23 cellular contexts compared by ENCODE assay signal in genomic region chr11:15665368-15665871, GRCh38.
DNase-seq lines count a peak whose midpoint lies in the region; ATAC-seq and TF ChIP-seq lines count a peak whose summit lies in the region.
"Had no signal": no experiment of that assay in that cellular context is flagged by ENCODE, and none has a peak within 500 bp of the region (broad histone marks: within the 10 kb centered on the region; RNA-seq: fewer than 3 reads in every experiment).

No MANE protein-coding gene starts in this region.

- no peaks in the 10 kb centered on the region for H3F3A ChIP-seq in SK-N-SH (replicated peaks; ENCODE audit: insufficient read depth)

- no peak for ATAC-seq in SK-N-SH treated with all-trans-retinoic acid at 6 μM for 48 hours
- ATAC-seq in GM19324 (IDR thresholded peaks at IDR 0.05; ENCODE audit: low FRiP score, unreplicated experiment) = no peak
- ATAC-seq: activated naive CD4-positive, alpha-beta T cell treated with anti-CD3 and anti-CD28 coated beads, Interleukin-2, amount 50 U/mL, for 72 hours had no signal

- H3K4me1 Mint-ChIP-seq in type B pancreatic cell (ENCODE audit: unreplicated experiment) (peaks cover 11% of the 10 kb centered on the region), progenitor cell of endocrine pancreas (ENCODE audit: low read depth) (peaks cover 19% of the 10 kb centered on the region)
- H3K4me1 Mint-ChIP-seq: activated CD4-positive, alpha-beta T cell treated with anti-CD3 and anti-CD28 coated beads, Interleukin-2, amount 10 ng/mL, durations not matched to agents 7 days and 5 days; CD8-positive, alpha-beta memory T cell; central memory CD8-positive, alpha-beta T cell; IgD-negative memory B cell; naive B cell had no signal

- no peaks in the 10 kb centered on the region for H3K79me2 ChIP-seq in SK-N-SH (ENCODE audit: insufficient read depth)

- no peaks in the 10 kb centered on the region; a peak in 1 of 4 replicates for H3K4me1 ChIP-seq in SK-N-SH (ENCODE audit: control insufficient read depth in 1 of 2, insufficient read depth in 2 of 2, low read depth in 1 of 2, low read length in 1 of 2)
- H3K4me1 ChIP-seq: suprapubic skin had no signal

- H3K9me2 ChIP-seq in SK-N-SH = no peaks in the 10 kb centered on the region

- no peak overlapping the region for H3K4me3 ChIP-seq in SK-N-SH (ENCODE audit: low read depth in 2 of 2, low read length in 1 of 2)
- H3K4me3 ChIP-seq: heart right ventricle, suprapubic skin had no signal

- no peak for TF ChIP-seq CTCF in SK-N-SH (IDR thresholded peaks at IDR 0.05)
- no peak for TF ChIP-seq CTCF in VCaP (conservative IDR thresholded peaks at IDR 0.05)
- TF ChIP-seq CTCF in type B pancreatic cell (conservative IDR thresholded peaks at IDR 0.05) = no peak
- TF ChIP-seq CTCF in progenitor cell of endocrine pancreas (IDR thresholded peaks at IDR 0.05; ENCODE audit: unreplicated experiment) = no peak

- POLR2A ChIA-PET in SK-N-SH (lab: Yijun Ruan, JAX) = no interaction called here

- H3K27ac Mint-ChIP-seq in type B pancreatic cell = peak overlapping the region; percentile 10
- H3K27ac Mint-ChIP-seq in progenitor cell of endocrine pancreas = no peak overlapping the region
- H3K27ac Mint-ChIP-seq: activated CD4-positive, alpha-beta T cell treated with anti-CD3 and anti-CD28 coated beads, Interleukin-2, amount 10 ng/mL, durations not matched to agents 7 days and 5 days; activated naive CD4-positive, alpha-beta T cell treated with anti-CD3 and anti-CD28 coated beads, Interleukin-2, amount 50 U/mL, for 72 hours; CD8-positive, alpha-beta memory T cell; IgD-negative memory B cell; naive B cell had no signal

- no peak for TF ChIP-seq EP300 in SK-N-SH (IDR thresholded peaks at IDR 0.05; ENCODE audit: borderline replicate concordance in 1 of 2, low read depth in 1 of 2, low read length in 1 of 2)

- no peaks in the 10 kb centered on the region for H3K36me3 ChIP-seq in SK-N-SH (replicated peaks in 1 of 2; ENCODE audit: control insufficient read depth in 1 of 2, insufficient read depth in 2 of 2, low read length in 1 of 2)
- H3K36me3 ChIP-seq: heart right ventricle, suprapubic skin had no signal

- H3K27me3 Mint-ChIP-seq in type B pancreatic cell = peaks cover 6% of the 10 kb centered on the region
- peaks cover 17% of the 10 kb centered on the region for H3K27me3 Mint-ChIP-seq in progenitor cell of endocrine pancreas
- H3K27me3 Mint-ChIP-seq: activated CD4-positive, alpha-beta T cell treated with anti-CD3 and anti-CD28 coated beads, Interleukin-2, amount 10 ng/mL, durations not matched to agents 7 days and 5 days had no signal

- TF ChIP-seq RAD21 in SK-N-SH (IDR thresholded peaks at IDR 0.05; ENCODE audit: low read length) = no peak

- no peak overlapping the region for H3K4me2 ChIP-seq in SK-N-SH

- H4K20me1 ChIP-seq in SK-N-SH (ENCODE audit: insufficient read depth) = no peaks in the 10 kb centered on the region

- H2AFZ ChIP-seq in SK-N-SH (ENCODE audit: low read depth) = no peak overlapping the region

- WGBS in SK-N-SH (ENCODE audit: low lambda C conversion rate) = 34% methylated on average over 4 of the region's 4 CpGs

- H3K27ac ChIP-seq in SK-N-SH (ENCODE audit: low read depth in 2 of 2, low read length in 1 of 2) (no peak overlapping the region), VCaP (peak overlapping the region; percentile 74; the same call in 1 of the 2 replicates)
- H3K27ac ChIP-seq: 22Rv1, epithelial cell of prostate, heart right ventricle, suprapubic skin had no signal

- H3K36me3 Mint-ChIP-seq in type B pancreatic cell (no peaks in the 10 kb centered on the region), progenitor cell of endocrine pancreas (ENCODE audit: insufficient read depth) (no peaks in the 10 kb centered on the region)
- H3K36me3 Mint-ChIP-seq: activated naive CD4-positive, alpha-beta T cell treated with anti-CD3 and anti-CD28 coated beads, Interleukin-2, amount 50 U/mL, for 72 hours; CD8-positive, alpha-beta memory T cell; IgD-negative memory B cell; naive B cell had no signal

- H3K9ac ChIP-seq in SK-N-SH = no peak overlapping the region

- CTCF ChIA-PET in SK-N-SH (lab: Yijun Ruan, JAX) = no interaction called here

- no peaks in the 10 kb centered on the region for H3K27me3 ChIP-seq in SK-N-SH (ENCODE audit: insufficient read depth)
- H3K27me3 ChIP-seq: heart right ventricle, suprapubic skin had no signal

- H3K9me3 ChIP-seq in SK-N-SH = no peaks in the 10 kb centered on the region

- H3K9me3 Mint-ChIP-seq in type B pancreatic cell = peaks cover 4% of the 10 kb centered on the region
- H3K9me3 Mint-ChIP-seq in progenitor cell of endocrine pancreas (ENCODE audit: low read depth) = no peaks in the 10 kb centered on the region
- H3K9me3 Mint-ChIP-seq: activated CD4-positive, alpha-beta T cell treated with anti-CD3 and anti-CD28 coated beads, Interleukin-2, amount 10 ng/mL, durations not matched to agents 7 days and 5 days had no signal

- DNase-seq in SK-N-SH (no peak), iris pigment epithelial cell (ENCODE audit: low read depth) (peak; percentile 8), type B pancreatic cell (ENCODE audit: extremely low spot score, unreplicated experiment) (no peak), progenitor cell of endocrine pancreas (ENCODE audit: low spot score, unreplicated experiment) (no peak), NCI-H146 (lab: John Stamatoyannopoulos, UW) (no peak)
- DNase-seq: activated CD4-positive, alpha-beta T cell treated with anti-CD3 and anti-CD28 coated beads, Interleukin-2, amount 10 ng/mL, durations not matched to agents 7 days and 5 days; activated T-cell treated with anti-CD3 and anti-CD28 coated beads, Interleukin-2, amount 50 U/mL, for 1 hour; CD8-positive, alpha-beta memory T cell; heart right ventricle; naive B cell; NCI-H2227 treated with DMSO at 0.1 percent for 48 hours; NK-92 treated with Interleukin-12 subunit alpha and Interleukin-12 subunit beta, amount 100 ng/mL, for 24 hours; SHP77 treated with DMSO at 0.1 percent for 48 hours; T-helper 9 cell had no signal

- H3K4me3 Mint-ChIP-seq in type B pancreatic cell = no peak overlapping the region
- H3K4me3 Mint-ChIP-seq in progenitor cell of endocrine pancreas (ENCODE audit: low read depth) = no peak overlapping the region
- H3K4me3 Mint-ChIP-seq: activated CD4-positive, alpha-beta T cell treated with anti-CD3 and anti-CD28 coated beads, Interleukin-2, amount 10 ng/mL, durations not matched to agents 7 days and 5 days; CD8-positive, alpha-beta memory T cell; central memory CD8-positive, alpha-beta T cell; IgD-negative memory B cell had no signal

TF ChIP-seq in SK-N-SH treated with all-trans-retinoic acid at 6 μM for 48 hours, 23 proteins besides CTCF, POLR2A, EP300 and RAD21:
- TF ChIP-seq CSRNP3 (CRISPR knock-in tag; IDR thresholded peaks at IDR 0.05) (no peak), CSDC2 (CRISPR knock-in tag; IDR thresholded peaks at IDR 0.05) (no peak), ISL1 (CRISPR knock-in tag; IDR thresholded peaks at IDR 0.05) (0 out of 2 replicates have a peak, but pooled peaks have one; percentile 22), ZFP3 (CRISPR knock-in tag; IDR thresholded peaks at IDR 0.05) (no peak), ESRRG (CRISPR knock-in tag; IDR thresholded peaks at IDR 0.05) (no peak)

TF ChIP-seq in SK-N-SH, 30 proteins besides CTCF, POLR2A, EP300 and RAD21 (continues in another document):
- TF ChIP-seq MEF2A (IDR thresholded peaks at IDR 0.05; ENCODE audit: borderline replicate concordance, low read depth) (no peak), TAF1 (IDR thresholded peaks at IDR 0.05; ENCODE audit: borderline replicate concordance, low read depth, low read length) (no peak), JUND (IDR thresholded peaks at IDR 0.05) (no peak), MAX (IDR thresholded peaks at IDR 0.05; ENCODE audit: low read depth) (no peak), FOXJ3 (CRISPR knock-in tag; IDR thresholded peaks at IDR 0.05) (no peak), TCF12 (IDR thresholded peaks at IDR 0.05) (no peak), SIN3A (IDR thresholded peaks at IDR 0.05; ENCODE audit: borderline replicate concordance, low read depth, low read length) (no peak), MXI1 (IDR thresholded peaks at IDR 0.05; ENCODE audit: low read depth, low read length) (no peak), NFIC (IDR thresholded peaks at IDR 0.05; ENCODE audit: borderline replicate concordance) (no peak), FOSL2 (IDR thresholded peaks at IDR 0.05; ENCODE audit: borderline replicate concordance, low read depth) (no peak), SMC3 (IDR thresholded peaks at IDR 0.05; ENCODE audit: low read depth, low read length) (no peak), FOXM1 (IDR thresholded peaks at IDR 0.05; ENCODE audit: low read depth) (no peak), IRF3 (IDR thresholded peaks at IDR 0.05; ENCODE audit: low read depth, low read length) (no peak), NRF1 (IDR thresholded peaks at IDR 0.05; ENCODE audit: low read depth, low read length) (no peak), GABPA (IDR thresholded peaks at IDR 0.05; ENCODE audit: low read depth) (no peak)
- TF ChIP-seq, protein P1, sequence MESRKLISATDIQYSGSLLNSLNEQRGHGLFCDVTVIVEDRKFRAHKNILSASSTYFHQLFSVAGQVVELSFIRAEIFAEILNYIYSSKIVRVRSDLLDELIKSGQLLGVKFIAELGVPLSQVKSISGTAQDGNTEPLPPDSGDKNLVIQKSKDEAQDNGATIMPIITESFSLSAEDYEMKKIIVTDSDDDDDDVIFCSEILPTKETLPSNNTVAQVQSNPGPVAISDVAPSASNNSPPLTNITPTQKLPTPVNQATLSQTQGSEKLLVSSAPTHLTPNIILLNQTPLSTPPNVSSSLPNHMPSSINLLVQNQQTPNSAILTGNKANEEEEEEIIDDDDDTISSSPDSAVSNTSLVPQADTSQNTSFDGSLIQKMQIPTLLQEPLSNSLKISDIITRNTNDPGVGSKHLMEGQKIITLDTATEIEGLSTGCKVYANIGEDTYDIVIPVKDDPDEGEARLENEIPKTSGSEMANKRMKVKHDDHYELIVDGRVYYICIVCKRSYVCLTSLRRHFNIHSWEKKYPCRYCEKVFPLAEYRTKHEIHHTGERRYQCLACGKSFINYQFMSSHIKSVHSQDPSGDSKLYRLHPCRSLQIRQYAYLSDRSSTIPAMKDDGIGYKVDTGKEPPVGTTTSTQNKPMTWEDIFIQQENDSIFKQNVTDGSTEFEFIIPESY (IDR thresholded peaks at IDR 0.05; ENCODE audit: borderline replicate concordance, low read depth) = no peak
